9 cellular contexts compared by ENCODE assay signal in genomic region chr17:30234954-30235353, GRCh38. TPM values are rescaled to one million over a fixed set of nuclear protein-coding genes. Genes with fewer than 3 reads are reported as not detected.
DNase-seq lines count a peak whose midpoint lies in the region; ATAC-seq and TF ChIP-seq lines count a peak whose summit lies in the region.
"Had no signal": no experiment of that assay in that cellular context is flagged by ENCODE, and none has a peak within 500 bp of the region (broad histone marks: within the 10 kb centered on the region; RNA-seq: fewer than 3 reads in every experiment).

No MANE protein-coding gene starts in this region.

- H3K27me3 ChIP-seq in lower lobe of right lung (ENCODE audit: low read depth) (peaks cover 42% of the 10 kb centered on the region), vagina (no peaks in the 10 kb centered on the region)

- H3K36me3 Mint-ChIP-seq in activated T-helper 17 cell treated with anti-CD3 and anti-CD28 coated beads, Interleukin-2, amount 50 U/mL, for 72 hours (ENCODE audit: low read depth), result no peaks in the 10 kb centered on the region

- no peak overlapping the region for H3K27ac Mint-ChIP-seq in activated T-helper 17 cell treated with anti-CD3 and anti-CD28 coated beads, Interleukin-2, amount 50 U/mL, for 72 hours

- peak overlapping the region; percentile 64 for H3K4me3 Mint-ChIP-seq in activated T-helper 17 cell treated with anti-CD3 and anti-CD28 coated beads, Interleukin-2, amount 50 U/mL, for 72 hours

- no peak for DNase-seq in left ventricle myocardium superior
- no peak for DNase-seq in cardiac septum (ENCODE audit: low spot score)
- no peak for DNase-seq in lower lobe of right lung
- no peak for DNase-seq in vagina (ENCODE audit: extremely low spot score in 2 of 2)
- DNase-seq in NCI-H2171 treated with DMSO at 0.1 percent for 48 hours (lab: John Stamatoyannopoulos, UW), result no peak
- no peak for DNase-seq in hepatic stellate cell (ENCODE audit: low spot score)

- H3K36me3 ChIP-seq in lower lobe of right lung (no peaks in the 10 kb centered on the region), vagina (no peaks in the 10 kb centered on the region)

- H3K9me3 Mint-ChIP-seq in activated T-helper 17 cell treated with anti-CD3 and anti-CD28 coated beads, Interleukin-2, amount 50 U/mL, for 72 hours, result no peaks in the 10 kb centered on the region

- H3K27ac ChIP-seq in lower lobe of right lung (peak overlapping the region; percentile 78), vagina (no peak overlapping the region)

- H3K9me3 ChIP-seq in lower lobe of right lung (no peaks in the 10 kb centered on the region), vagina (no peaks in the 10 kb centered on the region)

- H3K27me3 Mint-ChIP-seq in activated T-helper 17 cell treated with anti-CD3 and anti-CD28 coated beads, Interleukin-2, amount 50 U/mL, for 72 hours, result peaks cover 55% of the 10 kb centered on the region

- peaks cover 10% of the 10 kb centered on the region for H3K4me1 Mint-ChIP-seq in activated T-helper 17 cell treated with anti-CD3 and anti-CD28 coated beads, Interleukin-2, amount 50 U/mL, for 72 hours

- intact Hi-C loops in left ventricle myocardium superior (cut with micrococcal nuclease), result no loop called here
- intact Hi-C loops in cardiac septum (cut with DNase I), result no loop called here
- intact Hi-C loops in lower lobe of right lung (cut with DNase I), result no loop called here
- intact Hi-C loops in vagina (cut with DNase I), result no loop called here

- H3K4me1 ChIP-seq in lower lobe of right lung (peaks cover 36% of the 10 kb centered on the region), vagina (peaks cover 30% of the 10 kb centered on the region)

- ATAC-seq in left ventricle myocardium superior (peak; percentile 11), lower lobe of right lung (peak in 1 of 2 donors; percentile 51), HG03039 (IDR thresholded peaks at IDR 0.05; ENCODE audit: unreplicated experiment) (no peak)
- ATAC-seq in activated T-helper 17 cell treated with anti-CD3 and anti-CD28 coated beads, Interleukin-2, amount 50 U/mL, for 72 hours (replicated peaks), result peak; percentile 39
- ATAC-seq: K562 had no signal

- H3K4me3 ChIP-seq in lower lobe of right lung (peak overlapping the region; percentile 47), vagina (peak overlapping the region; percentile 35 to 45)
- H3K4me3 ChIP-seq: K562 had no signal

- TF ChIP-seq CTCF in lower lobe of right lung (IDR thresholded peaks at IDR 0.05) (no peak), vagina (IDR thresholded peaks at IDR 0.05) (no peak)

- no peak for TF ChIP-seq POLR2A in vagina (IDR thresholded peaks at IDR 0.05)

RNA-seq across cellular contexts. Expression of gene SLC6A4, which starts 0.5 kb away (rescaled TPM):
- total RNA-seq in left ventricle myocardium superior (not detected), cardiac septum (0.70 TPM), lower lobe of right lung (140 TPM), vagina (0.98 TPM)
- total RNA-seq in activated T-helper 17 cell treated with anti-CD3 and anti-CD28 coated beads, Interleukin-2, amount 50 U/mL, for 72 hours, result not detected

RNA-seq across cellular contexts. Expression of gene BLMH, which starts 56.8 kb away (rescaled TPM):
- total RNA-seq in left ventricle myocardium superior (15.7 TPM), cardiac septum (14.1 TPM), lower lobe of right lung (27.4 TPM), vagina (44.2 TPM)
- total RNA-seq in activated T-helper 17 cell treated with anti-CD3 and anti-CD28 coated beads, Interleukin-2, amount 50 U/mL, for 72 hours, result 10 to 100 TPM; 24.3 to 51.0 TPM

Comparison
In these comparisons a context has a peak if more than half of its experiments do, and no peak if none do; other contexts are left out.
1. RNA of gene SLC6A4, which starts 0.5 kb away (total RNA-seq): 140 TPM in lower lobe of right lung (single experiment); 0.98 TPM in vagina (single experiment), 0.70 TPM in cardiac septum (single experiment), not detected in activated T-helper 17 cell treated with anti-CD3 and anti-CD28 coated beads, Interleukin-2, amount 50 U/mL, for 72 hours and not detected in left ventricle myocardium superior (single experiment); every median in the first group is over 10 times any median in the second.